11 cellular contexts compared by ENCODE assay signal in genomic region chr16:81599034-81599744, GRCh38.
DNase-seq lines count a peak whose midpoint lies in the region; ATAC-seq and TF ChIP-seq lines count a peak whose summit lies in the region.
"Had no signal": no experiment of that assay in that cellular context is flagged by ENCODE, and none has a peak within 500 bp of the region (broad histone marks: within the 10 kb centered on the region; RNA-seq: fewer than 3 reads in every experiment).

No MANE protein-coding gene starts in this region.

- no peak for TF ChIP-seq POLR2A in Peyer's patch (IDR thresholded peaks at IDR 0.05)

- DNase-seq in SHP77 treated with DMSO at 0.1 percent for 48 hours (lab: John Stamatoyannopoulos, UW) (peak; percentile 5), lower lobe of right lung (no peak), Peyer's patch (no peak), NCI-H446 treated with DMSO at 0.1 percent for 48 hours (lab: John Stamatoyannopoulos, UW) (no peak)
- DNase-seq in activated CD4-positive, alpha-beta T cell treated with anti-CD3 and anti-CD28 coated beads for 1 hour: no peak
- DNase-seq: foreskin fibroblast, GF-D8 had no signal

- no peak overlapping the region for H3K9ac ChIP-seq in BLaER1

- ATAC-seq in lower lobe of right lung (peak; percentile 74 to 80), GM18498 (IDR thresholded peaks at IDR 0.05; ENCODE audit: unreplicated experiment) (no peak)

- H3K4me3 ChIP-seq in BLaER1: no peak overlapping the region
- H3K4me3 ChIP-seq in lower lobe of right lung: no peak overlapping the region
- no peak overlapping the region for H3K4me3 ChIP-seq in Peyer's patch

- H3K27me3 ChIP-seq in BLaER1 (no peaks in the 10 kb centered on the region), lower lobe of right lung (ENCODE audit: low read depth) (no peaks in the 10 kb centered on the region), Peyer's patch (no peaks in the 10 kb centered on the region)

- intact Hi-C loops in lower lobe of right lung (cut with DNase I): no loop called here

- H3K36me3 ChIP-seq in BLaER1 (no peaks in the 10 kb centered on the region; the same call in 1 of the 2 replicates), lower lobe of right lung (no peaks in the 10 kb centered on the region), Peyer's patch (no peaks in the 10 kb centered on the region)

- H3K4me2 ChIP-seq in BLaER1: peak overlapping the region; percentile 14

- peaks cover 100% of the 10 kb centered on the region for H4K20me1 ChIP-seq in BLaER1

- H3K4me1 ChIP-seq in BLaER1: peaks cover 38% of the 10 kb centered on the region
- peaks cover 9% of the 10 kb centered on the region for H3K4me1 ChIP-seq in lower lobe of right lung
- H3K4me1 ChIP-seq in Peyer's patch: peaks cover 0 to 34% (median 0%) of the 10 kb centered on the region in 4 donors

- TF ChIP-seq RAD21 in Ishikawa (IDR thresholded peaks at IDR 0.05; ENCODE audit: low read depth): no peak

- TF ChIP-seq EP300 in Ishikawa (IDR thresholded peaks at IDR 0.05; ENCODE audit: borderline replicate concordance): peak; percentile 40; the same call in 1 of the 2 replicates

- TF ChIP-seq CTCF in lower lobe of right lung (IDR thresholded peaks at IDR 0.05) (no peak), Peyer's patch (IDR thresholded peaks at IDR 0.05) (no peak)

- H3K27ac ChIP-seq in BLaER1 (0 out of 2 replicates have a peak overlapping the region, but pooled peaks have one; percentile 2), lower lobe of right lung (peak overlapping the region; percentile 11), Peyer's patch (no peak overlapping the region)
- H3K27ac ChIP-seq: HL-60 had no signal

- H3K9me3 ChIP-seq in BLaER1: no peaks in the 10 kb centered on the region
- no peaks in the 10 kb centered on the region for H3K9me3 ChIP-seq in lower lobe of right lung
- no peaks in the 10 kb centered on the region for H3K9me3 ChIP-seq in Peyer's patch

TF ChIP-seq in Ishikawa, 13 proteins besides CTCF, POLR2A, EP300 and RAD21:
- TF ChIP-seq YY1 (IDR thresholded peaks at IDR 0.05; ENCODE audit: low read depth) (0 out of 2 replicates have a peak, but pooled peaks have one; percentile 24), MAX (IDR thresholded peaks at IDR 0.05) (peak; percentile 58), ZBTB7A (IDR thresholded peaks at IDR 0.05; ENCODE audit: low read depth) (no peak), TCF12 (IDR thresholded peaks at IDR 0.05; ENCODE audit: low read depth) (peak; percentile 44; the same call in 1 of the 2 replicates), NFIC (IDR thresholded peaks at IDR 0.05) (peak; percentile 77), TEAD4 (IDR thresholded peaks at IDR 0.05) (0 out of 2 replicates have a peak, but pooled peaks have one; percentile 22)
TF ChIP-seq in Ishikawa: peak in this region for 5.

Comparison
In these comparisons a context has a peak if more than half of its experiments do, and no peak if none do; other contexts are left out.
1. H3K27ac ChIP-seq: peak in BLaER1 (single experiment) and lower lobe of right lung (single experiment); none in Peyer's patch (0 of 4).